Comparison of ENCODE assay signal across 8 cellular contexts in genomic region chr17:76725580-76726230, GRCh38. TPM values are rescaled to one million over a fixed set of nuclear protein-coding genes. Genes with fewer than 3 reads are reported as not detected.
DNase-seq lines count a peak whose midpoint lies in the region; ATAC-seq and TF ChIP-seq lines count a peak whose summit lies in the region.

No MANE protein-coding gene starts in this region.

- H3K4me3 ChIP-seq in PC-3 (ENCODE audit: low read length) (peak overlapping the region; percentile 85), fibroblast of pulmonary artery (replicated peaks; ENCODE audit: low read depth, low read length) (peak overlapping the region; percentile 86), neural cell (ENCODE audit: low read length) (peak overlapping the region; percentile 100), thymus (ENCODE audit: low read length) (peak overlapping the region; percentile 99)

- H3K27me3 ChIP-seq in PC-3 (ENCODE audit: low read length) (no peaks in the 10 kb centered on the region), neural cell (ENCODE audit: insufficient read depth, low read depth, low read length) (no peaks in the 10 kb centered on the region), thymus (ENCODE audit: control insufficient read depth, insufficient read depth) (no peaks in the 10 kb centered on the region)

- peaks cover 38% of the 10 kb centered on the region for H3K36me3 Mint-ChIP-seq in activated T-helper 1 cell treated with anti-CD3 and anti-CD28 coated beads, Interleukin-12 subunit alpha, Interleukin-12 subunit beta, Interleukin-2, Interleukin-4 antibody, amounts not matched to agents 30 ng/mL and 10 ng/mL and 1 ng/mL, durations not matched to agents 14 hours and 24 hours and 36 hours (ENCODE audit: low read depth)

- H3K4me2 ChIP-seq in PC-3 (ENCODE audit: low read length) (peak overlapping the region; percentile 88), neural cell (ENCODE audit: low read length) (peak overlapping the region; percentile 77)

- peak; percentile 62 for DNase-seq in NCI-H2227 (lab: John Stamatoyannopoulos, UW; ENCODE audit: unreplicated experiment)
- DNase-seq in NCI-H2227 treated with DMSO at 0.1 percent for 48 hours (lab: John Stamatoyannopoulos, UW) = no peak
- peak; percentile 51 for DNase-seq in PC-3
- DNase-seq in activated T-helper 1 cell treated with anti-CD3 and anti-CD28 coated beads, Interleukin-12 subunit alpha, Interleukin-12 subunit beta, Interleukin-2, Interleukin-4 antibody, amounts not matched to agents 30 ng/mL and 10 ng/mL and 1 ng/mL, durations not matched to agents 14 hours and 24 hours and 36 hours (ENCODE audit: low spot score) = peak; percentile 69
- DNase-seq in fibroblast of pulmonary artery (ENCODE audit: low read depth) = peak; percentile 28

- H3K9ac ChIP-seq in PC-3 (ENCODE audit: low read length) (peak overlapping the region; percentile 86), neural cell (ENCODE audit: low read length) (peak overlapping the region; percentile 97)

- WGBS in thymus = 11% methylated on average over 38 of the region's 38 CpGs

- H3F3A ChIP-seq in PC-3 (ENCODE audit: low read length, unreplicated experiment) = peaks cover 4% of the 10 kb centered on the region
- no peaks in the 10 kb centered on the region for H3F3A ChIP-seq in neural cell (ENCODE audit: insufficient read depth, low read length, poor library complexity, severe bottlenecking)

- H2AFZ ChIP-seq in PC-3 (ENCODE audit: low read length) (peak overlapping the region; percentile 86), neural cell (ENCODE audit: low read depth, low read length) (peak overlapping the region; percentile 40)

- H3K4me3 Mint-ChIP-seq in activated T-helper 1 cell treated with anti-CD3 and anti-CD28 coated beads, Interleukin-12 subunit alpha, Interleukin-12 subunit beta, Interleukin-2, Interleukin-4 antibody, amounts not matched to agents 30 ng/mL and 10 ng/mL and 1 ng/mL, durations not matched to agents 14 hours and 24 hours and 36 hours = peak overlapping the region; percentile 95

- H3K36me3 ChIP-seq in PC-3 (ENCODE audit: low read depth, low read length) (peaks cover 30% of the 10 kb centered on the region), neural cell (ENCODE audit: insufficient read depth, low read length) (no peaks in the 10 kb centered on the region), thymus (ENCODE audit: control insufficient read depth, insufficient read depth) (peaks cover 36% of the 10 kb centered on the region)

- CTCF ChIA-PET in PC-3 (lab: Charles Lee) = interaction anchor here (0.6 kb wide), 1 partner anchor 151 kb away, joined by 6 read pairs; no protein-coding TSS in a partner anchor

- H3K9me2 ChIP-seq in PC-3 (replicated peaks; ENCODE audit: low read length) (no peaks in the 10 kb centered on the region), neural cell (ENCODE audit: insufficient read depth, low read length) (no peaks in the 10 kb centered on the region)

- peaks cover 42% of the 10 kb centered on the region for H3K4me1 Mint-ChIP-seq in activated T-helper 1 cell treated with anti-CD3 and anti-CD28 coated beads, Interleukin-12 subunit alpha, Interleukin-12 subunit beta, Interleukin-2, Interleukin-4 antibody, amounts not matched to agents 30 ng/mL and 10 ng/mL and 1 ng/mL, durations not matched to agents 14 hours and 24 hours and 36 hours (ENCODE audit: low read depth)

- BruUV-seq in PC-3 (replicated peaks; lab: Mats Ljungman, UMichigan) = no TSS peak

- intact Hi-C loops in PC-3 (cut with micrococcal nuclease) = loop anchor here (1.0 kb wide), 1 partner anchor 14 kb away; no protein-coding TSS in a partner anchor
- intact Hi-C loops in activated T-helper 1 cell treated with anti-CD3 and anti-CD28 coated beads, Interleukin-12 subunit alpha, Interleukin-12 subunit beta, Interleukin-2, Interleukin-4 antibody, amounts not matched to agents 30 ng/mL and 10 ng/mL and 1 ng/mL, durations not matched to agents 14 hours and 24 hours and 36 hours (cut with micrococcal nuclease) = loop anchor here (1.0 to 5.0 kb wide), 8 partner anchors 10 to 1407 kb away; partner anchors contain the start of genes ACOX1, SEC14L1, SRSF2 and TEN1

- ATAC-seq in HG02870 (IDR thresholded peaks at IDR 0.05; ENCODE audit: unreplicated experiment) (peak; percentile 21), PC-3 (peak; percentile 29)

- no peaks in the 10 kb centered on the region for H3K27me3 Mint-ChIP-seq in activated T-helper 1 cell treated with anti-CD3 and anti-CD28 coated beads, Interleukin-12 subunit alpha, Interleukin-12 subunit beta, Interleukin-2, Interleukin-4 antibody, amounts not matched to agents 30 ng/mL and 10 ng/mL and 1 ng/mL, durations not matched to agents 14 hours and 24 hours and 36 hours (ENCODE audit: insufficient read depth)

- TF ChIP-seq CTCF in PC-3 (conservative IDR thresholded peaks at IDR 0.05; ENCODE audit: low read depth, low read length) (no peak), fibroblast of pulmonary artery (IDR thresholded peaks at IDR 0.05; ENCODE audit: low read length, missing control alignments) (no peak), neural cell (IDR thresholded peaks at IDR 0.05; ENCODE audit: poor library complexity, severe bottlenecking) (no peak)

- H3K79me2 ChIP-seq in PC-3 (ENCODE audit: low read length) (peaks cover 85% of the 10 kb centered on the region), neural cell (replicated peaks; ENCODE audit: insufficient read depth, low read length) (peaks cover 21% of the 10 kb centered on the region)

- no peak for TF ChIP-seq EP300 in neural cell (conservative IDR thresholded peaks at IDR 0.05; ENCODE audit: poor library complexity, severe bottlenecking)

- TF ChIP-seq RAD21 in neural cell (conservative IDR thresholded peaks at IDR 0.05) = no peak

- peak overlapping the region; percentile 85 for H3K27ac ChIP-seq in PC-3 (ENCODE audit: low read length)
- peak overlapping the region; percentile 95 for H3K27ac ChIP-seq in neural cell (ENCODE audit: low read length)
- H3K27ac ChIP-seq in thymus (ENCODE audit: low read depth) = peak overlapping the region; percentile 100

- H3K9me3 ChIP-seq in PC-3 (ENCODE audit: low read length) (no peaks in the 10 kb centered on the region), neural cell (ENCODE audit: low read length) (no peaks in the 10 kb centered on the region), thymus (ENCODE audit: control insufficient read depth) (no peaks in the 10 kb centered on the region)

- H3K4me1 ChIP-seq in PC-3 (ENCODE audit: insufficient read depth, low read length) (peaks cover 18% of the 10 kb centered on the region), thymus (ENCODE audit: control insufficient read depth, insufficient read depth, low read length) (peaks cover 17% of the 10 kb centered on the region)

- peak overlapping the region; percentile 92 for H3K27ac Mint-ChIP-seq in activated T-helper 1 cell treated with anti-CD3 and anti-CD28 coated beads, Interleukin-12 subunit alpha, Interleukin-12 subunit beta, Interleukin-2, Interleukin-4 antibody, amounts not matched to agents 30 ng/mL and 10 ng/mL and 1 ng/mL, durations not matched to agents 14 hours and 24 hours and 36 hours

- no peaks in the 10 kb centered on the region for H3K9me3 Mint-ChIP-seq in activated T-helper 1 cell treated with anti-CD3 and anti-CD28 coated beads, Interleukin-12 subunit alpha, Interleukin-12 subunit beta, Interleukin-2, Interleukin-4 antibody, amounts not matched to agents 30 ng/mL and 10 ng/mL and 1 ng/mL, durations not matched to agents 14 hours and 24 hours and 36 hours

- H4K20me1 ChIP-seq in PC-3 (ENCODE audit: low read length) = peaks cover 8% of the 10 kb centered on the region; the same call in 1 of the 2 replicates
- H4K20me1 ChIP-seq in neural cell (ENCODE audit: insufficient read depth) = no peaks in the 10 kb centered on the region

- POLR2A ChIA-PET in PC-3 (lab: Charles Lee; ENCODE audit: unreplicated experiment) = no interaction called here

TF ChIP-seq in neural cell, 6 proteins besides CTCF, POLR2A, EP300 and RAD21 (continues in another document):
- no peak for TF ChIP-seq EZH2 (IDR thresholded peaks at IDR 0.05; ENCODE audit: borderline replicate concordance, insufficient read depth, low read length, poor library complexity, severe bottlenecking)
- no peak for TF ChIP-seq SMC3 (conservative IDR thresholded peaks at IDR 0.05; ENCODE audit: poor library complexity)
- TF ChIP-seq MXI1 (conservative IDR thresholded peaks at IDR 0.05; ENCODE audit: poor library complexity, severe bottlenecking) = peak; percentile 36
- TF ChIP-seq POLR2AphosphoS5 (IDR thresholded peaks at IDR 0.05) = no peak
- no peak for TF ChIP-seq TAF1 (IDR thresholded peaks at IDR 0.05; ENCODE audit: low read depth)

RNA-seq across cellular contexts. Expression of gene JMJD6, which starts 0.7 kb away (rescaled TPM):
- 39.0 and 49.8 TPM in 2 replicates for total RNA-seq in PC-3 (2014; rRNA removed)
- total RNA-seq in activated T-helper 1 cell treated with anti-CD3 and anti-CD28 coated beads, Interleukin-12 subunit alpha, Interleukin-12 subunit beta, Interleukin-2, Interleukin-4 antibody, amounts not matched to agents 30 ng/mL and 10 ng/mL and 1 ng/mL, durations not matched to agents 14 hours and 24 hours and 36 hours = 80.5 TPM in 2 replicates
- polyA plus RNA-seq in neural cell = 21.7 and 37.6 TPM in 2 replicates
- 23.3 and 23.4 TPM in 2 replicates for polyA minus RNA-seq in neural cell
- polyA plus RNA-seq in thymus = 31.9 TPM

RNA-seq across cellular contexts. Expression of gene METTL23, which starts 0.9 kb away (rescaled TPM):
- 48.1 and 58.7 TPM in 2 replicates for total RNA-seq in PC-3 (2014; rRNA removed)
- total RNA-seq in activated T-helper 1 cell treated with anti-CD3 and anti-CD28 coated beads, Interleukin-12 subunit alpha, Interleukin-12 subunit beta, Interleukin-2, Interleukin-4 antibody, amounts not matched to agents 30 ng/mL and 10 ng/mL and 1 ng/mL, durations not matched to agents 14 hours and 24 hours and 36 hours = 35.5 and 38.2 TPM in 2 replicates
- 53.3 and 59.8 TPM in 2 replicates for polyA plus RNA-seq in neural cell
- polyA minus RNA-seq in neural cell = 21.7 and 26.0 TPM in 2 replicates
- 70.1 TPM for polyA plus RNA-seq in thymus

RNA-seq across cellular contexts. Expression of gene SRSF2, which starts 11.4 kb away (rescaled TPM):
- 562 and 859 TPM in 2 replicates for total RNA-seq in PC-3 (2014; rRNA removed)
- 535 and 541 TPM in 2 replicates for total RNA-seq in activated T-helper 1 cell treated with anti-CD3 and anti-CD28 coated beads, Interleukin-12 subunit alpha, Interleukin-12 subunit beta, Interleukin-2, Interleukin-4 antibody, amounts not matched to agents 30 ng/mL and 10 ng/mL and 1 ng/mL, durations not matched to agents 14 hours and 24 hours and 36 hours
- polyA plus RNA-seq in neural cell = 350 and 355 TPM in 2 replicates
- 135 and 143 TPM in 2 replicates for polyA minus RNA-seq in neural cell
- polyA plus RNA-seq in thymus = 225 TPM

RNA-seq across cellular contexts. Expression of gene MFSD11, which starts 12.2 kb away (rescaled TPM):
- 16.6 and 17.3 TPM in 2 replicates for total RNA-seq in PC-3 (2014; rRNA removed)
- 16.6 and 17.1 TPM in 2 replicates for total RNA-seq in activated T-helper 1 cell treated with anti-CD3 and anti-CD28 coated beads, Interleukin-12 subunit alpha, Interleukin-12 subunit beta, Interleukin-2, Interleukin-4 antibody, amounts not matched to agents 30 ng/mL and 10 ng/mL and 1 ng/mL, durations not matched to agents 14 hours and 24 hours and 36 hours
- polyA plus RNA-seq in neural cell (36.1 and 43.1 TPM in 2 replicates), thymus (17.3 TPM)
- 56.6 and 67.4 TPM in 2 replicates for polyA minus RNA-seq in neural cell

RNA-seq across cellular contexts. Expression of gene MXRA7, which starts 14.9 kb away (rescaled TPM):
- total RNA-seq in PC-3 (2014; rRNA removed) = 98.3 and 148 TPM in 2 replicates
- total RNA-seq in activated T-helper 1 cell treated with anti-CD3 and anti-CD28 coated beads, Interleukin-12 subunit alpha, Interleukin-12 subunit beta, Interleukin-2, Interleukin-4 antibody, amounts not matched to agents 30 ng/mL and 10 ng/mL and 1 ng/mL, durations not matched to agents 14 hours and 24 hours and 36 hours = 3.8 and 5.1 TPM in 2 replicates
- polyA plus RNA-seq in neural cell = 137 and 143 TPM in 2 replicates
- 109 and 114 TPM in 2 replicates for polyA minus RNA-seq in neural cell
- polyA plus RNA-seq in thymus = 47.1 TPM
